In genomic region chr1:156055343-156055645, GRCh38 we compare ENCODE assay signal across 8 cellular contexts. TPM values are rescaled to one million over a fixed set of nuclear protein-coding genes. Genes with fewer than 3 reads are reported as not detected.
DNase-seq lines count a peak whose midpoint lies in the region; FAIRE-seq and TF ChIP-seq lines count a peak whose summit lies in the region.

No MANE protein-coding gene starts in this region.

- peak overlapping the region; percentile 93 for H3K4me3 Mint-ChIP-seq in nephron progenitor cell

- peaks cover 27% of the 10 kb centered on the region for H3K36me3 Mint-ChIP-seq in nephron progenitor cell (ENCODE audit: low read depth)

- H3K9me3 ChIP-seq in BE2C (no peaks in the 10 kb centered on the region), MG63 (no peaks in the 10 kb centered on the region), ectodermal cell (ENCODE audit: control insufficient read depth, low read length) (no peaks in the 10 kb centered on the region)

- H3K27me3 ChIP-seq in BE2C: no peaks in the 10 kb centered on the region
- H3K27me3 ChIP-seq in MG63: no peaks in the 10 kb centered on the region
- no peaks in the 10 kb centered on the region for H3K27me3 ChIP-seq in ectodermal cell (ENCODE audit: control insufficient read depth, insufficient read depth, low read length, poor library complexity, severe bottlenecking)

- no peaks in the 10 kb centered on the region for H3K4me1 ChIP-seq in BE2C
- peaks cover 12% of the 10 kb centered on the region for H3K4me1 ChIP-seq in ectodermal cell (ENCODE audit: control insufficient read depth, insufficient read depth, low read length)

- peaks cover 3% of the 10 kb centered on the region; the same call in 1 of the 2 replicates for H3K36me3 ChIP-seq in BE2C
- peaks cover 10% of the 10 kb centered on the region for H3K36me3 ChIP-seq in MG63
- peaks cover 7% of the 10 kb centered on the region for H3K36me3 ChIP-seq in ectodermal cell (ENCODE audit: control insufficient read depth, insufficient read depth, low read length)

- peak overlapping the region; percentile 95 for H3K4me3 ChIP-seq in BE2C (ENCODE audit: low read depth, low read length)
- H3K4me3 ChIP-seq in MG63: peak overlapping the region; percentile 84
- H3K4me3 ChIP-seq in ectodermal cell (ENCODE audit: insufficient read depth, low read depth, low read length): peak overlapping the region; percentile 100

- H3K9me3 Mint-ChIP-seq in nephron progenitor cell: no peaks in the 10 kb centered on the region

- CTCF ChIA-PET in GM10248 (lab: Yijun Ruan, JAX): interaction anchor here (1.0 kb wide), 2 partner anchors 11 to 30 kb away, joined by 3 read pairs; no protein-coding TSS in a partner anchor

- H3K27me3 Mint-ChIP-seq in nephron progenitor cell (ENCODE audit: low read depth, poor library complexity): peaks cover 4% of the 10 kb centered on the region

- no peak overlapping the region for H3K27ac ChIP-seq in ectodermal cell (ENCODE audit: insufficient read depth, low read depth, low read length, poor library complexity, severe bottlenecking)

- FAIRE-seq in urothelium cell line (lab: Jason Lieb, UNC): no peak

- POLR2A ChIA-PET in GM10248 (lab: Yijun Ruan, JAX): no interaction called here

- 5 to 10% methylated on average over 7 of the region's 7 CpGs for WGBS in ectodermal cell, 2 experiments

- H3K27ac Mint-ChIP-seq in nephron progenitor cell: no peak overlapping the region

- DNase-seq in BE2C: no peak
- no peak for DNase-seq in MG63
- no peak for DNase-seq in nephron progenitor cell
- no peak for DNase-seq in urothelium cell line (ENCODE audit: low spot score)
- no peak for DNase-seq in NCI-H1092 (lab: John Stamatoyannopoulos, UW)
- DNase-seq in NCI-H524 treated with DMSO at 0.1 percent for 48 hours (lab: John Stamatoyannopoulos, UW): no peak
- DNase-seq in GM10248 (ENCODE audit: extremely low spot score): no peak

- peaks cover 29% of the 10 kb centered on the region for H3K4me1 Mint-ChIP-seq in nephron progenitor cell

- no peak for TF ChIP-seq CTCF in BE2C (IDR thresholded peaks at IDR 0.05; ENCODE audit: low read depth, low read length)
- TF ChIP-seq CTCF in nephron progenitor cell (IDR thresholded peaks at IDR 0.05): no peak
- TF ChIP-seq CTCF in GM10248 (IDR thresholded peaks at IDR 0.05; ENCODE audit: control extremely low read depth, extremely low read depth, low read depth, missing control alignments): no peak

RNA-seq across cellular contexts. Expression of gene LAMTOR2, which starts 0.7 kb away (rescaled TPM):
- 192 TPM for polyA plus RNA-seq in BE2C (2012; ENCODE audit: insufficient read depth, insufficient read length, low read depth)
- total RNA-seq in MG63 (2014; rRNA removed; shearing (Covaris generic); ENCODE audit: low replicate concordance): 5.8 and 16.9 TPM in 2 replicates
- polyA plus RNA-seq in ectodermal cell (2013, experiment 1 of 4): 89.9 TPM
- 84.4 TPM for polyA plus RNA-seq in ectodermal cell (2013, experiment 2 of 4)
- polyA plus RNA-seq in ectodermal cell (2013, experiment 3 of 4): 96.6 TPM
- 105 TPM for polyA plus RNA-seq in ectodermal cell (2013, experiment 4 of 4)

RNA-seq across cellular contexts. Expression of gene UBQLN4, which starts 1.7 kb away (rescaled TPM):
- 49.7 TPM for polyA plus RNA-seq in BE2C (2012; ENCODE audit: insufficient read depth, insufficient read length, low read depth)
- 29.3 and 40.3 TPM in 2 replicates for total RNA-seq in MG63 (2014; rRNA removed; shearing (Covaris generic); ENCODE audit: low replicate concordance)
- polyA plus RNA-seq in ectodermal cell (2013, experiment 1 of 4): 95.8 TPM
- polyA plus RNA-seq in ectodermal cell (2013, experiment 2 of 4): 88.1 TPM
- 66.5 TPM for polyA plus RNA-seq in ectodermal cell (2013, experiment 3 of 4)
- polyA plus RNA-seq in ectodermal cell (2013, experiment 4 of 4): 76.3 TPM

RNA-seq across cellular contexts. Expression of gene RAB25, which starts 5.7 kb away (rescaled TPM):
- 0.62 TPM for polyA plus RNA-seq in BE2C (2012; ENCODE audit: insufficient read depth, insufficient read length, low read depth)
- not detected in 2 replicates for total RNA-seq in MG63 (2014; rRNA removed; shearing (Covaris generic); ENCODE audit: low replicate concordance)
- polyA plus RNA-seq in ectodermal cell (2013, experiment 1 of 4): 7.1 TPM
- 7.4 TPM for polyA plus RNA-seq in ectodermal cell (2013, experiment 2 of 4)
- 7.5 TPM for polyA plus RNA-seq in ectodermal cell (2013, experiment 3 of 4)
- 6.5 TPM for polyA plus RNA-seq in ectodermal cell (2013, experiment 4 of 4)

RNA-seq across cellular contexts. Expression of gene MEX3A, which starts 27.0 kb away (rescaled TPM):
- polyA plus RNA-seq in BE2C (2012; ENCODE audit: insufficient read depth, insufficient read length, low read depth): 66.0 TPM
- 2.3 and 2.7 TPM in 2 replicates for total RNA-seq in MG63 (2014; rRNA removed; shearing (Covaris generic); ENCODE audit: low replicate concordance)
- 85.4 TPM for polyA plus RNA-seq in ectodermal cell (2013, experiment 1 of 4)
- polyA plus RNA-seq in ectodermal cell (2013, experiment 2 of 4): 98.5 TPM
- polyA plus RNA-seq in ectodermal cell (2013, experiment 3 of 4): 84.4 TPM
- 88.8 TPM for polyA plus RNA-seq in ectodermal cell (2013, experiment 4 of 4)

RNA-seq across cellular contexts. Expression of gene SSR2, which starts 34.5 kb away (rescaled TPM):
- polyA plus RNA-seq in BE2C (2012; ENCODE audit: insufficient read depth, insufficient read length, low read depth): 528 TPM
- 243 and 387 TPM in 2 replicates for total RNA-seq in MG63 (2014; rRNA removed; shearing (Covaris generic); ENCODE audit: low replicate concordance)
- 291 TPM for polyA plus RNA-seq in ectodermal cell (2013, experiment 1 of 4)
- 312 TPM for polyA plus RNA-seq in ectodermal cell (2013, experiment 2 of 4)
- 261 TPM for polyA plus RNA-seq in ectodermal cell (2013, experiment 3 of 4)
- 314 TPM for polyA plus RNA-seq in ectodermal cell (2013, experiment 4 of 4)
